Comparison of ENCODE assay signal across 10 cellular contexts in genomic region chr3:134378384-134378783, GRCh38. TPM values are rescaled to one million over a fixed set of nuclear protein-coding genes. Genes with fewer than 3 reads are reported as not detected.
DNase-seq lines count a peak whose midpoint lies in the region; ATAC-seq and TF ChIP-seq lines count a peak whose summit lies in the region.
"Had no signal": no experiment of that assay in that cellular context is flagged by ENCODE, and none has a peak within 500 bp of the region (broad histone marks: within the 10 kb centered on the region; RNA-seq: fewer than 3 reads in every experiment).

No MANE protein-coding gene starts in this region.

- H3K36me3 ChIP-seq in upper lobe of left lung, result no peaks in the 10 kb centered on the region

- ATAC-seq in activated naive CD4-positive, alpha-beta T cell treated with anti-CD3 and anti-CD28 coated beads, Interleukin-2, amount 50 U/mL, for 72 hours, result peak; percentile 50 to 53
- ATAC-seq in upper lobe of left lung (ENCODE audit: low FRiP score in 2 of 2) (peak in 1 of 2 donors; percentile 50), HG02610 (IDR thresholded peaks at IDR 0.05; ENCODE audit: unreplicated experiment) (no peak), HG02885 (IDR thresholded peaks at IDR 0.05; ENCODE audit: poor library complexity, unreplicated experiment) (no peak), GM19463 (IDR thresholded peaks at IDR 0.05; ENCODE audit: unreplicated experiment) (no peak)

- peaks cover 26 to 45% (median 33%) of the 10 kb centered on the region in 4 donors for H3K4me1 ChIP-seq in upper lobe of left lung

- H3K9me3 Mint-ChIP-seq in activated naive CD4-positive, alpha-beta T cell treated with anti-CD3 and anti-CD28 coated beads, Interleukin-2, amount 50 U/mL, for 72 hours, result no peaks in the 10 kb centered on the region

- H3K36me3 Mint-ChIP-seq in activated naive CD4-positive, alpha-beta T cell treated with anti-CD3 and anti-CD28 coated beads, Interleukin-2, amount 50 U/mL, for 72 hours, result peaks cover 0 to 4% of the 10 kb centered on the region in 2 donors
- H3K36me3 Mint-ChIP-seq: naive B cell had no signal

- DNase-seq in stimulated activated CD4-positive, alpha-beta T cell treated with anti-CD3 and anti-CD28 coated beads, Interleukin-4, amount 100 ng/mL, for 24 hours, result peak; percentile 17
- DNase-seq in stimulated activated CD4-positive, alpha-beta T cell treated with anti-CD3 and anti-CD28 coated beads, Interleukin-12 subunit alpha, Interleukin-12 subunit beta, amount 100 ng/mL, for 4 hours, result no peak
- no peak for DNase-seq in activated naive CD4-positive, alpha-beta T cell treated with anti-CD3 and anti-CD28 coated beads, Interleukin-2, amount 50 U/mL, for 72 hours (ENCODE audit: low spot score in 2 of 2)
- DNase-seq in islet precursor cell (peak; percentile 73), upper lobe of left lung (peak in 1 of 2 donors; percentile 75)
- DNase-seq: naive B cell had no signal

- no peak for TF ChIP-seq POLR2A in upper lobe of left lung (IDR thresholded peaks at IDR 0.05)

- H3K27me3 ChIP-seq in upper lobe of left lung, result no peaks in the 10 kb centered on the region

- H3K9me3 ChIP-seq in upper lobe of left lung, result no peaks in the 10 kb centered on the region

- no peak overlapping the region for H3K27ac Mint-ChIP-seq in activated naive CD4-positive, alpha-beta T cell treated with anti-CD3 and anti-CD28 coated beads, Interleukin-2, amount 50 U/mL, for 72 hours
- H3K27ac Mint-ChIP-seq: naive B cell had no signal

- no peak for TF ChIP-seq EP300 in upper lobe of left lung (IDR thresholded peaks at IDR 0.05)

- TF ChIP-seq CTCF in upper lobe of left lung (IDR thresholded peaks at IDR 0.05), result peak; percentile 11 to 72 (median 50)

- no peak overlapping the region for H3K4me3 ChIP-seq in upper lobe of left lung

- H3K27ac ChIP-seq in upper lobe of left lung, result peak overlapping the region in 3 of 4 donors; percentile 34 to 58 (median 35)

RNA-seq across cellular contexts. Expression of gene AMOTL2, which starts 4.1 kb away (rescaled TPM):
- under 1 TPM in 1 of 2 donors, not detected in 1; 0.64 TPM for total RNA-seq in activated naive CD4-positive, alpha-beta T cell treated with anti-CD3 and anti-CD28 coated beads, Interleukin-2, amount 50 U/mL, for 72 hours
- total RNA-seq in upper lobe of left lung, result 100 to 1,000 TPM in 5 of 6 donors, 10 to 100 TPM in 1; 73.3 to 179 (median 132) TPM
- total RNA-seq: activated CD8-positive, alpha-beta memory T cell treated with anti-CD3 and anti-CD28 coated beads for 36 hours had no signal

Comparison
In these comparisons a context has a peak if more than half of its experiments do, and no peak if none do; other contexts are left out.
1. DNase-seq: peak in stimulated activated CD4-positive, alpha-beta T cell treated with anti-CD3 and anti-CD28 coated beads, Interleukin-4, amount 100 ng/mL, for 24 hours (single experiment) and islet precursor cell (single experiment); none in stimulated activated CD4-positive, alpha-beta T cell treated with anti-CD3 and anti-CD28 coated beads, Interleukin-12 subunit alpha, Interleukin-12 subunit beta, amount 100 ng/mL, for 4 hours (single experiment) and activated naive CD4-positive, alpha-beta T cell treated with anti-CD3 and anti-CD28 coated beads, Interleukin-2, amount 50 U/mL, for 72 hours (0 of 2).
2. ATAC-seq: peak in activated naive CD4-positive, alpha-beta T cell treated with anti-CD3 and anti-CD28 coated beads, Interleukin-2, amount 50 U/mL, for 72 hours (2 of 2); none in HG02610 (single experiment), HG02885 (single experiment) and GM19463 (single experiment).
3. RNA of gene AMOTL2, which starts 4.1 kb away (total RNA-seq): 73.3 to 179 TPM in upper lobe of left lung; 0.64 TPM in activated naive CD4-positive, alpha-beta T cell treated with anti-CD3 and anti-CD28 coated beads, Interleukin-2, amount 50 U/mL, for 72 hours; every median in the first group is over 10 times any median in the second.